ENCODE assay signal across 8 cellular contexts in the genomic region with DNA sequence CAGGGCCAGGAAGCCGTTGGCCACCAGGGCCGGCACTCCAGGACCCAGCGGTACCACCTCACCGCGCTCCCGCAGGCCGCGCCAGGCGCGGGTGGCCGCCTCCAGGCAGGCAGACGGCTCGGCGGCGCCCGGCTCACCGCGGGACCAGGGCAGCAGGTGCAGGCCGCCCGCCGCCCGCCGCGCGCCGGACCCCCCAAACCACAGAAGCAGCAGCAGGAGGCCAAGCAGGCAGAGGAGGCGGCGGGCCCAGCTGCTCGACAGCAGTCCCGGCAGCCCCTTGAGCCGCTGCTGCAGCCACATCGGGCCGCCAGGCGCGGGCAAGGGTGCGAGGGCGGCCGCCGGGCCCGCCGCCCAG. TPM values are rescaled to one million over a fixed set of nuclear protein-coding genes. Genes with fewer than 3 reads are reported as not detected.
DNase-seq lines count a peak whose midpoint lies in the region; ATAC-seq and TF ChIP-seq lines count a peak whose summit lies in the region.

No MANE protein-coding gene starts in this region.

- H3K36me3 Mint-ChIP-seq in T-cell = peaks cover 15% of the 10 kb centered on the region
- peaks cover 24% of the 10 kb centered on the region for H3K36me3 Mint-ChIP-seq in stimulated activated naive CD8-positive, alpha-beta T cell treated with anti-CD3 and anti-CD28 coated beads, Interleukin-15, Interleukin-2, amounts not matched to agents 100 ng/mL and 50 ng/mL, for 24 hours (ENCODE audit: low read depth)

- H3K9me3 Mint-ChIP-seq in T-cell = no peaks in the 10 kb centered on the region
- no peaks in the 10 kb centered on the region for H3K9me3 Mint-ChIP-seq in stimulated activated naive CD8-positive, alpha-beta T cell treated with anti-CD3 and anti-CD28 coated beads, Interleukin-15, Interleukin-2, amounts not matched to agents 100 ng/mL and 50 ng/mL, for 24 hours

- peak; percentile 18 for ATAC-seq in GM18502 (IDR thresholded peaks at IDR 0.05; ENCODE audit: poor library complexity, unreplicated experiment)
- peak; percentile 24 for ATAC-seq in HG02642 (IDR thresholded peaks at IDR 0.05; ENCODE audit: poor library complexity, unreplicated experiment)
- ATAC-seq in T-cell (replicated peaks in 1 of 4) = peak; percentile 45 to 53 (median 49)

- CTCF ChIA-PET in T-cell (lab: Charles Lee) = no interaction called here

- peaks cover 86% of the 10 kb centered on the region for H3K4me1 ChIP-seq in left ventricle myocardium inferior

- no peak overlapping the region for H3K27ac Mint-ChIP-seq in T-cell
- no peak overlapping the region for H3K27ac Mint-ChIP-seq in stimulated activated naive CD8-positive, alpha-beta T cell treated with anti-CD3 and anti-CD28 coated beads, Interleukin-15, Interleukin-2, amounts not matched to agents 100 ng/mL and 50 ng/mL, for 24 hours

- peaks cover 27% of the 10 kb centered on the region for H3K36me3 ChIP-seq in left ventricle myocardium inferior

- H3K9me3 ChIP-seq in left ventricle myocardium inferior (replicated peaks) = no peaks in the 10 kb centered on the region

- no peaks in the 10 kb centered on the region for H3K27me3 ChIP-seq in left ventricle myocardium inferior (ENCODE audit: low read depth)

- H3K27ac ChIP-seq in left ventricle myocardium inferior (replicated peaks) = peak overlapping the region; percentile 87

- H3K4me1 Mint-ChIP-seq in T-cell = peaks cover 36 to 39% (median 37%) of the 10 kb centered on the region in 3 donors
- H3K4me1 Mint-ChIP-seq in stimulated activated naive CD8-positive, alpha-beta T cell treated with anti-CD3 and anti-CD28 coated beads, Interleukin-15, Interleukin-2, amounts not matched to agents 100 ng/mL and 50 ng/mL, for 24 hours (ENCODE audit: low read depth) = peaks cover 26% of the 10 kb centered on the region

- peak overlapping the region; percentile 75 for H3K4me3 ChIP-seq in left ventricle myocardium inferior

- intact Hi-C loops in left ventricle myocardium inferior (cut with micrococcal nuclease) = no loop called here

- DNase-seq in T-cell (peak in 5 of 34 experiments; percentile 9 to 27 (median 15)), left ventricle myocardium inferior (no peak), GDM1 (lab: John Stamatoyannopoulos, UW) (no peak), 8988T (no peak), HCEC 1CT (no peak)

- no peak for TF ChIP-seq CTCF in left ventricle myocardium inferior (IDR thresholded peaks at IDR 0.05; ENCODE audit: borderline replicate concordance)

- H3K27me3 Mint-ChIP-seq in T-cell = no peaks in the 10 kb centered on the region
- no peaks in the 10 kb centered on the region for H3K27me3 Mint-ChIP-seq in stimulated activated naive CD8-positive, alpha-beta T cell treated with anti-CD3 and anti-CD28 coated beads, Interleukin-15, Interleukin-2, amounts not matched to agents 100 ng/mL and 50 ng/mL, for 24 hours

- H3K4me3 Mint-ChIP-seq in T-cell = peak overlapping the region in 1 of 3 donors; percentile 84
- peak overlapping the region; percentile 80 for H3K4me3 Mint-ChIP-seq in stimulated activated naive CD8-positive, alpha-beta T cell treated with anti-CD3 and anti-CD28 coated beads, Interleukin-15, Interleukin-2, amounts not matched to agents 100 ng/mL and 50 ng/mL, for 24 hours

- POLR2A ChIA-PET in T-cell (lab: Charles Lee) = interaction anchor here in 1 of 2 donors (0.6 kb wide), 1 partner anchor 692 kb away, joined by 4 read pairs; a partner anchor contains a TSS

RNA-seq across cellular contexts. Expression of a gene that starts 0.3 kb away (rescaled TPM):
- 10 to 100 TPM; 15.9 to 40.0 (median 35.4) TPM for total RNA-seq in T-cell
- total RNA-seq in left ventricle myocardium inferior = 40.9 TPM

RNA-seq across cellular contexts. Expression of a gene that starts 8.6 kb away (rescaled TPM):
- total RNA-seq in T-cell = 1 to 10 TPM; 2.6 to 6.9 (median 4.6) TPM
- total RNA-seq in left ventricle myocardium inferior = 61.6 TPM

RNA-seq across cellular contexts. Expression of a gene that starts 54.3 kb away (rescaled TPM):
- total RNA-seq in T-cell (10 to 100 TPM; 38.0 to 47.0 (median 40.7) TPM), left ventricle myocardium inferior (663 TPM)

Comparison
In these comparisons a context has a peak if more than half of its experiments do, and no peak if none do; other contexts are left out.
1. RNA of a gene that starts 54.3 kb away (total RNA-seq): 663 TPM in left ventricle myocardium inferior (single experiment); 38.0 to 47.0 TPM in T-cell; every median in the first group is over 10 times any median in the second.
2. Peak in every context shown above with its lines, with median percentiles within 50 percentile points of each other: ATAC-seq.